ENCODE assay signal across 8 cellular contexts in the genomic region with DNA sequence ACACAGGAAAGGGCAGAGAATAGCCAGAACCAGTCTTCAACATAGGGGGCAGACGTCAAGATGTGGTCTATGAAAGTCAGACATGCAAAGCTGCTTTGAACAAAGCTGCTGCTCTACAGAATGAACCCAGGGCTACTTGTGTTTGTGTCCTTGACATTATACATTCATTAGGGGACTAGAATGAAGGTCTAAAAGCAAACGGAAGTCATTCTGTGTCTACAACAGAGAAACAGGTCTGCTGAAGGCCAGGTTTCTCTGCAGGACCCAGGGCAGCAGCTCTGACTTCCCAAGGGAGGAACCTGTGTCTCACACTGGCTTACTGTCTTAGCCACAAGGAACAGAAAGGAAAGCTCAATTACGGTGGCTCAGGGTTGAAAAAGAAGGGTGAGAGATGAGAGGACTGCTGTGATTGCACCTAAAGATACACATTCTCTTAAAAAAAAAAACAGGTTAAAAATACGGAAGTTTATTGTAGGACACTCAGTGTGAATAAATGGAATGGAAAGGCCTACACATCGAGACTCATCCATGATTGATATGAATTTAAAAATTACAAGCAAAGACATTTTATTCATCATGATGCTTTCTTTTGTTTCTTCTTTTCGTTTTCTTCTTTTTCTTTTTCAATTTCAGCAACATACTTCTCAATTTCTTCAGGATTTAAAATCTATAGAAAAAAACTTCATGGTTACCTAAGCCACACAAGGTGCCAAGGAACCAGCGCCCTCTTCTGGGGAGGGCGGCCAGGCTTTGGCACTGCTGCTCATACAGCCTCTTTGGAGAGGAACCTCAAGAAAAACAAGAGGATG. TPM values are rescaled to one million over a fixed set of nuclear protein-coding genes. Genes with fewer than 3 reads are reported as not detected.
A peak's percentile ranks its signal among the peaks of the same experiment; 100 is the strongest.
DNase-seq lines count a peak whose midpoint lies in the region; ATAC-seq and TF ChIP-seq lines count a peak whose summit lies in the region.

No MANE protein-coding gene starts in this region.

- peaks cover 7% of the 10 kb centered on the region for H3K36me3 Mint-ChIP-seq in T-helper 17 cell (ENCODE audit: low read depth)

- no peak overlapping the region for H3K4me2 ChIP-seq in MM.1S (ENCODE audit: low read depth, low read length)

- H3K9me3 ChIP-seq in MM.1S (replicated peaks; ENCODE audit: insufficient read depth, low read length) (no peaks in the 10 kb centered on the region), T-helper 17 cell (ENCODE audit: control insufficient read depth, low read length, poor library complexity, severe bottlenecking) (no peaks in the 10 kb centered on the region), adrenal gland (replicated peaks in 1 of 3) (no peaks in the 10 kb centered on the region), right cardiac atrium (ENCODE audit: control insufficient read depth, low read length) (no peaks in the 10 kb centered on the region)

- H3K4me3 ChIP-seq in MM.1S (ENCODE audit: low read length) (no peak overlapping the region), adrenal gland (no peak overlapping the region), right cardiac atrium (ENCODE audit: low read length) (no peak overlapping the region)

- peak; percentile 71 for DNase-seq in GM10266 (ENCODE audit: extremely low spot score)
- DNase-seq in MM.1S, result peak; percentile 75
- DNase-seq in T-helper 17 cell, result peak; percentile 46 to 73 (median 46)
- DNase-seq in adrenal gland, result peak; percentile 52 to 87 (median 76)
- peak; percentile 60 to 91 (median 85) for DNase-seq in right cardiac atrium
- DNase-seq in stimulated activated CD4-positive, alpha-beta T cell treated with anti-CD3 and anti-CD28 coated beads, Interleukin-15, amount 100 ng/mL, for 1 hour (ENCODE audit: low read depth in 1 of 2, low spot score in 1 of 2), result peak; percentile 51 to 55

- peak overlapping the region; percentile 59 for H3K4me3 Mint-ChIP-seq in T-helper 17 cell

- TF ChIP-seq POLR2A in adrenal gland (IDR thresholded peaks at IDR 0.05), result no peak

- H2AFZ ChIP-seq in MM.1S (ENCODE audit: low read length), result no peak overlapping the region

- H3K27ac ChIP-seq in MM.1S (ENCODE audit: low read length) (no peak overlapping the region), adrenal gland (peak overlapping the region in 3 of 5 donors; percentile 35 to 89 (median 66)), right cardiac atrium (ENCODE audit: low read length) (no peak overlapping the region)

- H3K79me2 ChIP-seq in MM.1S (ENCODE audit: low read length), result peaks cover 52% of the 10 kb centered on the region

- intact Hi-C loops in adrenal gland (cut with DNase I) (loop anchor here (5.0 kb wide), 1 partner anchor 124 kb away; no protein-coding TSS in a partner anchor), right cardiac atrium (cut with DNase I) (loop anchor here in 3 of 4 donors (5.0 to 10.0 kb wide), 3 partner anchors 109 to 124 kb away; no protein-coding TSS in a partner anchor)

- H3K27me3 Mint-ChIP-seq in T-helper 17 cell, result no peaks in the 10 kb centered on the region

- peaks cover 21% of the 10 kb centered on the region for H4K20me1 ChIP-seq in MM.1S (ENCODE audit: insufficient read depth, low read length)

- H3K36me3 ChIP-seq in MM.1S (replicated peaks; ENCODE audit: insufficient read depth, low read length) (peaks cover 13% of the 10 kb centered on the region), adrenal gland (replicated peaks in 1 of 2) (peaks cover 0 to 85% of the 10 kb centered on the region in 2 donors)

- H3K9me2 ChIP-seq in MM.1S (replicated peaks; ENCODE audit: insufficient read depth, low read length), result no peaks in the 10 kb centered on the region

- ATAC-seq in T-helper 17 cell (peak; percentile 79), right cardiac atrium (peak in 1 of 2 donors; percentile 19), GM18520 (IDR thresholded peaks at IDR 0.05; ENCODE audit: unreplicated experiment) (no peak), HG03139 (IDR thresholded peaks at IDR 0.05; ENCODE audit: unreplicated experiment) (no peak)

- peaks cover 8% of the 10 kb centered on the region for H3K4me1 ChIP-seq in MM.1S (ENCODE audit: low read length)
- peaks cover 23 to 52% of the 10 kb centered on the region in 2 donors for H3K4me1 ChIP-seq in adrenal gland (replicated peaks in 1 of 2)
- peaks cover 8% of the 10 kb centered on the region for H3K4me1 ChIP-seq in right cardiac atrium (ENCODE audit: control insufficient read depth, insufficient read depth, low read length)

- no peak overlapping the region for H3K9ac ChIP-seq in MM.1S (ENCODE audit: low read length)

- peaks cover 33% of the 10 kb centered on the region for H3F3A ChIP-seq in MM.1S (ENCODE audit: insufficient read depth, low read length)

- H3K27ac Mint-ChIP-seq in T-helper 17 cell, result no peak overlapping the region

- TF ChIP-seq CTCF in GM10266 (IDR thresholded peaks at IDR 0.05; ENCODE audit: control insufficient read depth, insufficient read depth, low read depth, missing control alignments), result peak; percentile 83
- TF ChIP-seq CTCF in MM.1S (IDR thresholded peaks at IDR 0.05; ENCODE audit: low read length), result peak; percentile 84
- peak; percentile 40 to 76 (median 70) for TF ChIP-seq CTCF in adrenal gland (IDR thresholded peaks at IDR 0.05)

- H3K4me1 Mint-ChIP-seq in T-helper 17 cell, result peaks cover 30% of the 10 kb centered on the region

- whole genome bisulfite sequencing in adrenal gland, 4 donors, result 32 to 40% (median 35%) methylated on average over 8 of the region's 8 CpGs
- whole genome bisulfite sequencing in right cardiac atrium, result 53% methylated on average over 8 of the region's 8 CpGs

- H3K27me3 ChIP-seq in MM.1S (replicated peaks; ENCODE audit: insufficient read depth, low read length), result no peaks in the 10 kb centered on the region
- H3K27me3 ChIP-seq in adrenal gland, result no peaks in the 10 kb centered on the region
- no peaks in the 10 kb centered on the region for H3K27me3 ChIP-seq in right cardiac atrium (ENCODE audit: control insufficient read depth, insufficient read depth)

RNA-seq across cellular contexts. Expression of gene PSMA7, which starts 6.7 kb away (rescaled TPM):
- total RNA-seq in T-helper 17 cell, result 100 to 1,000 TPM; 144 to 158 TPM
- 100 to 1,000 TPM; 216 to 506 (median 277) TPM for total RNA-seq in adrenal gland
- 100 to 1,000 TPM; 175 to 292 (median 178) TPM for polyA plus RNA-seq in adrenal gland
- total RNA-seq in right cardiac atrium, result 100 to 1,000 TPM; 178 to 215 (median 206) TPM
- 244 TPM for polyA plus RNA-seq in right cardiac atrium

RNA-seq across cellular contexts. Expression of gene SS18L1, which starts 7.1 kb away (rescaled TPM):
- total RNA-seq in T-helper 17 cell, result 10 to 100 TPM; 13.1 to 16.0 TPM
- total RNA-seq in adrenal gland, result 10 to 100 TPM in 7 of 8 donors, 1 to 10 TPM in 1; 9.0 to 45.7 (median 13.2) TPM
- polyA plus RNA-seq in adrenal gland, result 10 to 100 TPM in 2 of 3 donors, 1 to 10 TPM in 1; 9.2 to 36.6 (median 15.1) TPM
- total RNA-seq in right cardiac atrium, result 1 to 10 TPM; 7.8 to 8.8 (median 8.1) TPM
- 6.2 TPM for polyA plus RNA-seq in right cardiac atrium

RNA-seq across cellular contexts. Expression of gene LSM14B, which starts 14.2 kb away (rescaled TPM):
- 10 to 100 TPM; 32.3 to 34.1 TPM for total RNA-seq in T-helper 17 cell
- total RNA-seq in adrenal gland, result 10 to 100 TPM; 29.1 to 47.0 (median 35.6) TPM
- 10 to 100 TPM; 17.6 to 23.4 (median 19.2) TPM for polyA plus RNA-seq in adrenal gland
- 10 to 100 TPM; 32.9 to 45.7 (median 40.9) TPM for total RNA-seq in right cardiac atrium
- 27.6 TPM for polyA plus RNA-seq in right cardiac atrium

RNA-seq across cellular contexts. Expression of gene MTG2, which starts 46.3 kb away (rescaled TPM):
- total RNA-seq in T-helper 17 cell (10 to 100 TPM; 13.8 to 14.3 TPM), adrenal gland (10 to 100 TPM; 11.5 to 60.1 (median 41.6) TPM), right cardiac atrium (10 to 100 TPM; 20.4 to 25.7 (median 25.1) TPM)
- polyA plus RNA-seq in adrenal gland (10 to 100 TPM; 30.2 to 90.4 (median 84.3) TPM), right cardiac atrium (29.2 TPM)

Comparison
In these comparisons a context has a peak if more than half of its experiments do, and no peak if none do; other contexts are left out.
1. H3K27ac ChIP-seq: peak in adrenal gland (3 of 5); none in MM.1S (single experiment) and right cardiac atrium (single experiment).
2. Peak in every context shown above with its lines, with median percentiles within 50 percentile points of each other: DNase-seq and CTCF ChIP-seq.